8 cellular contexts compared by ENCODE assay signal in the genomic region with DNA sequence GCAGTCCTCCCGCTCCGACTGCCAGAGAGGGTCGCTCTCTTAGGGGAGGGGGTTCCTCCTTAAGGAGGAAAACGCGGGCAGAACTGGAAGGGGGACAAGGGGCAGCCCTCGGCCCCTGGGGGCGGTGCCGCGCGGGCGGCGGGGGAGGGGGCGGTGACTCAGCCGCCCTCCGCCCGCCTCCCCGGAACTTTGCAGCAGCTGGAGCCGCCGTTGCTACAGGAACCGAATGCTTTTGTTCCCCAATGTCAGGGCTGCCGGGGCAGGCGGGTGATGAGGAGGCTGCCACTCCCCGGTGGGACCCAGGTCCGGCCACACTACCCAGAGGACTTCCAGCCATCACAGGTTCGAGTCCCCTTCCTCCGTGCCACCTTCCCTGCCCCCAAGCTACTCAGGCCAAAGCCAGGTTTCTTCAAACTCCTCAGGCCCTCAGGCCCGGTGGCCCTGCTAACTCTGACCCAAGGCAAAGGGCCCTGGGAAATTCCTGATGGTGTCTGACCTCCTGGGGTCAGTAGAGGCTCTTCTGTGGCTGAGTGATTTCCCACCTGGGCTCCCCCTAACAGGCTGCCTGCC. TPM values are rescaled to one million over a fixed set of nuclear protein-coding genes. Genes with fewer than 3 reads are reported as not detected.
DNase-seq lines count a peak whose midpoint lies in the region; ATAC-seq and TF ChIP-seq lines count a peak whose summit lies in the region.

No MANE protein-coding gene starts in this region.

- ATAC-seq in GM21786 (IDR thresholded peaks at IDR 0.05; ENCODE audit: unreplicated experiment), result no peak

- no peaks in the 10 kb centered on the region for H4K20me1 ChIP-seq in mammary epithelial cell (ENCODE audit: insufficient read depth, low read length)

- H3K9me3 ChIP-seq in WERI-Rb-1 (ENCODE audit: severe bottlenecking) (no peaks in the 10 kb centered on the region), mammary epithelial cell (replicated peaks; ENCODE audit: insufficient read depth, low read length) (no peaks in the 10 kb centered on the region)

- in situ Hi-C loops in mammary epithelial cell (cut with MboI; ENCODE audit: low sequenced_read_pairs in 2 of 2), result no loop called here

- no peak overlapping the region for H3K9ac ChIP-seq in mammary epithelial cell (ENCODE audit: insufficient read depth, low read length)

- peak overlapping the region; percentile 73 for H3K27ac ChIP-seq in WERI-Rb-1
- no peak overlapping the region for H3K27ac ChIP-seq in mammary epithelial cell (ENCODE audit: insufficient read depth, low read depth, low read length)

- H3K27me3 ChIP-seq in WERI-Rb-1 (ENCODE audit: insufficient read depth, low read depth, severe bottlenecking) (no peaks in the 10 kb centered on the region), mammary epithelial cell (ENCODE audit: insufficient read depth, low read length) (no peaks in the 10 kb centered on the region)

- H3K4me2 ChIP-seq in mammary epithelial cell (ENCODE audit: insufficient read depth, low read depth, low read length), result peak overlapping the region; percentile 61

- dilution Hi-C loops in mammary epithelial cell (cut with HindIII; ENCODE audit: low sequenced_read_pairs), result no loop called here

- H3K79me2 ChIP-seq in mammary epithelial cell (ENCODE audit: insufficient read depth, low read length), result no peaks in the 10 kb centered on the region

- CTCF ChIA-PET in mammary epithelial cell (lab: Charles Lee; ENCODE audit: low non-redundant PET), result interaction anchor here (0.9 kb wide), 1 partner anchor 28 kb away, joined by 3 read pairs; no protein-coding TSS in a partner anchor

- H3K4me1 ChIP-seq in mammary epithelial cell (ENCODE audit: insufficient read depth, low read length), result peaks cover 38% of the 10 kb centered on the region

- intact Hi-C loops in mammary epithelial cell (cut with micrococcal nuclease), result no loop called here

- peaks cover 13% of the 10 kb centered on the region for H3K36me3 ChIP-seq in WERI-Rb-1
- no peaks in the 10 kb centered on the region for H3K36me3 ChIP-seq in mammary epithelial cell (ENCODE audit: insufficient read depth, low read length)

- H3K4me3 ChIP-seq in WERI-Rb-1 (ENCODE audit: low read depth, low read length) (peak overlapping the region; percentile 64), mammary epithelial cell (replicated peaks in 1 of 3; ENCODE audit: insufficient read depth in 1 of 3, low read depth in 2 of 3, low read length in 3 of 3) (peak overlapping the region in 1 of 3 experiments; percentile 14)

- TF ChIP-seq CTCF in WERI-Rb-1 (IDR thresholded peaks at IDR 0.05; ENCODE audit: low read depth, low read length) (no peak), mammary epithelial cell (conservative IDR thresholded peaks at IDR 0.05 in 1 of 2, IDR thresholded peaks at IDR 0.05 in 1 of 2; ENCODE audit: extremely low read depth in 1 of 2, insufficient read depth in 1 of 2, low read depth in 1 of 2, low read length in 2 of 2) (no peak)

- peak overlapping the region; percentile 68 for H2AFZ ChIP-seq in mammary epithelial cell (ENCODE audit: low read depth, low read length)

- WGBS in mammary epithelial cell (ENCODE audit: low coverage, missing lambda C conversion rate), result 6% methylated on average over 5 of the region's 27 CpGs

- BruUV-seq in mammary epithelial cell (replicated peaks; lab: Mats Ljungman, UMichigan), result no TSS peak

- DNase-seq in DMS53 treated with DMSO at 0.1 percent for 48 hours (lab: John Stamatoyannopoulos, UW; ENCODE audit: unreplicated experiment) (peak; percentile 60), MV-4-11 (lab: John Stamatoyannopoulos, UW) (peak; percentile 36), WERI-Rb-1 (peak; percentile 55), mammary epithelial cell (peak; percentile 50), islet precursor cell (peak; percentile 87), cortex of kidney (lab: John Stamatoyannopoulos, UW) (no peak)
- DNase-seq in stimulated activated CD4-positive, alpha-beta T cell treated with anti-CD3 and anti-CD28 coated beads, Interleukin-15, amount 100 ng/mL, for 1 hour (ENCODE audit: low read depth in 1 of 2, low spot score in 1 of 2), result peak; percentile 38 to 44

RNA-seq across cellular contexts. Expression of a gene that starts 3.2 kb away (rescaled TPM):
- 1 to 10 TPM in 1 of 2 donors, under 1 TPM in 1; 0.83 to 3.8 TPM for total RNA-seq in mammary epithelial cell
- 1.3 TPM for polyA plus RNA-seq in mammary epithelial cell
- polyA minus RNA-seq in mammary epithelial cell, result 0.83 TPM

RNA-seq across cellular contexts. Expression of a gene that starts 54.8 kb away (rescaled TPM):
- total RNA-seq in mammary epithelial cell, result 10 to 100 TPM; 10.3 to 14.3 TPM
- polyA plus RNA-seq in mammary epithelial cell, result 5.4 TPM
- 2.1 TPM for polyA minus RNA-seq in mammary epithelial cell

RNA-seq across cellular contexts. Expression of a gene that starts 57.2 kb away (rescaled TPM):
- total RNA-seq in mammary epithelial cell, result 100 to 1,000 TPM; 121 to 146 TPM
- polyA plus RNA-seq in mammary epithelial cell, result 32.8 TPM
- 57.1 TPM for polyA minus RNA-seq in mammary epithelial cell
